15 cellular contexts compared by ENCODE assay signal in genomic region chr13:48594080-48594815, GRCh38. TPM values are rescaled to one million over a fixed set of nuclear protein-coding genes. Genes with fewer than 3 reads are reported as not detected.
DNase-seq lines count a peak whose midpoint lies in the region; ATAC-seq, FAIRE-seq and TF ChIP-seq lines count a peak whose summit lies in the region.
"Had no signal": no experiment of that assay in that cellular context is flagged by ENCODE, and none has a peak within 500 bp of the region (broad histone marks: within the 10 kb centered on the region; RNA-seq: fewer than 3 reads in every experiment).

No MANE protein-coding gene starts in this region.

- ATAC-seq in GM21723 (IDR thresholded peaks at IDR 0.05; ENCODE audit: unreplicated experiment), result peak; percentile 57
- ATAC-seq in lung (ENCODE audit: insufficient read depth, low FRiP score), result no peak
- no peak for ATAC-seq in left colon
- ATAC-seq: right cardiac atrium; stimulated activated memory B cell treated with anti-CD40 and anti-IgM and Interleukin-4, amounts not matched to agents 10 μg/mL and 1 μg/mL and 100 μg/mL, for 72 hours had no signal

- peak overlapping the region; percentile 37; the same call in 1 of the 2 replicates for H3K27ac ChIP-seq in HUES6 (ENCODE audit: low read depth, low read length)
- H3K27ac ChIP-seq in lung (ENCODE audit: low read depth in 1 of 2, low read length in 1 of 2), result no peak overlapping the region

- 67 to 81% methylated on average over 6 of the region's 6 CpGs for WGBS in lung, 2 donors

- 0 out of 2 replicates have a peak overlapping the region, but pooled peaks have one; percentile 18 for H3K4me3 ChIP-seq in HUES6 (ENCODE audit: low read depth, low read length)
- H3K4me3 ChIP-seq in lung, result no peak overlapping the region

- H3K27me3 ChIP-seq in HUES6 (ENCODE audit: control insufficient read depth, insufficient read depth, low read length) (no peaks in the 10 kb centered on the region), lung (ENCODE audit: control insufficient read depth, insufficient read depth) (no peaks in the 10 kb centered on the region)

- peaks cover 23% of the 10 kb centered on the region for H3K9me3 ChIP-seq in HUES6 (ENCODE audit: control insufficient read depth, insufficient read depth, low read depth, low read length)
- H3K9me3 ChIP-seq in lung (ENCODE audit: control insufficient read depth in 2 of 2, insufficient read depth in 1 of 2, low read length in 1 of 2), result peaks cover 0 to 2% of the 10 kb centered on the region in 2 donors

- intact Hi-C loops in head of caudate nucleus (cut with DNase I), result no loop called here
- intact Hi-C loops in left colon (cut with DNase I, micrococcal nuclease), result no loop called here

- peak; percentile 49 for FAIRE-seq in GM18507 (lab: Jason Lieb, UNC)
- FAIRE-seq: endometrium had no signal

- peak overlapping the region; percentile 38 for H3K9ac ChIP-seq in HUES6 (ENCODE audit: low read length)

- TF ChIP-seq CTCF in lung (IDR thresholded peaks at IDR 0.05; ENCODE audit: control extremely low read depth, extremely low read depth), result no peak

- DNase-seq in GM18507 (ENCODE audit: extremely low spot score, insufficient read length, low read depth), result no peak
- peak; percentile 11 for DNase-seq in lung (ENCODE audit: low spot score)
- DNase-seq in 8988T, result no peak
- no peak for DNase-seq in T-helper 1 cell
- no peak for DNase-seq in head of caudate nucleus
- no peak for DNase-seq in left colon
- DNase-seq: activated naive CD4-positive, alpha-beta T cell treated with anti-CD3 and anti-CD28 coated beads, Interleukin-2, amount 10 ng/mL, durations not matched to agents 7 days and 5 days; DMS79; MM.1S; right cardiac atrium; stimulated activated CD4-positive, alpha-beta T cell treated with anti-CD3 and anti-CD28 coated beads, Interleukin-4, amount 100 ng/mL, for 1 hour had no signal

- H3K4me1 ChIP-seq in HUES6 (ENCODE audit: control insufficient read depth, insufficient read depth, low read length) (peaks cover 40% of the 10 kb centered on the region), lung (ENCODE audit: control insufficient read depth in 2 of 2, insufficient read depth in 2 of 2, low read length in 2 of 2) (no peaks in the 10 kb centered on the region)

- H3K36me3 ChIP-seq in HUES6 (ENCODE audit: control insufficient read depth, insufficient read depth, low read length) (no peaks in the 10 kb centered on the region), lung (ENCODE audit: control insufficient read depth in 2 of 2, insufficient read depth in 2 of 2, low read length in 2 of 2) (no peaks in the 10 kb centered on the region)

RNA-seq across cellular contexts. Expression of gene CYSLTR2, which starts 59.5 kb away (rescaled TPM):
- total RNA-seq in lung, result under 1 TPM; 0.57 to 0.92 TPM
- polyA plus RNA-seq in lung, result under 1 TPM; 0.32 to 0.51 TPM
- total RNA-seq in left colon, result under 1 TPM; 0.27 to 0.36 TPM
